In genomic region chr7:12706900-12707536, GRCh38 we compare ENCODE assay signal across 14 cellular contexts. TPM values are rescaled to one million over a fixed set of nuclear protein-coding genes. Genes with fewer than 3 reads are reported as not detected.
DNase-seq lines count a peak whose midpoint lies in the region; ATAC-seq, FAIRE-seq and TF ChIP-seq lines count a peak whose summit lies in the region.
"Had no signal": no experiment of that assay in that cellular context is flagged by ENCODE, and none has a peak within 500 bp of the region (broad histone marks: within the 10 kb centered on the region; RNA-seq: fewer than 3 reads in every experiment).

No MANE protein-coding gene starts in this region.

- H2BK20ac ChIP-seq in H1 (ENCODE audit: low read length): peak overlapping the region; percentile 64; the same call in 1 of the 2 replicates

- no peaks in the 10 kb centered on the region for H4K20me1 ChIP-seq in H1 (replicated peaks in 1 of 2; ENCODE audit: control insufficient read depth in 1 of 2, insufficient read depth in 2 of 2, low read length in 2 of 2)

- no peak overlapping the region for H3K27ac Mint-ChIP-seq in activated naive CD4-positive, alpha-beta T cell treated with anti-CD3 and anti-CD28 coated beads, Interleukin-2, amount 50 U/mL, for 72 hours
- H3K27ac Mint-ChIP-seq in T-helper 17 cell: no peak overlapping the region
- H3K27ac Mint-ChIP-seq: activated CD4-positive, alpha-beta T cell treated with anti-CD3 and anti-CD28 coated beads for 36 hours; endodermal cell had no signal

- FAIRE-seq in H1 (lab: Jason Lieb, UNC) (no peak), pancreas (lab: Jason Lieb, UNC) (peak; percentile 45)
- FAIRE-seq: islet of Langerhans had no signal

- no peak overlapping the region for H3K23ac ChIP-seq in H1 (ENCODE audit: insufficient read length)

- intact Hi-C loops in pancreas (cut with DNase I) (no loop called here), sciatic nerve (cut with DNase I) (no loop called here)

- CTCF ChIA-PET in H1 (lab: Charles Lee; ENCODE audit: partially characterized antibody): interaction anchor here (0.8 to 1.9 kb wide), 6 partner anchors 9 to 20 kb away, joined by 3 to 6 read pairs (median 4); no protein-coding TSS in a partner anchor

- TF ChIP-seq CTCF in H1 (IDR thresholded peaks at IDR 0.05; ENCODE audit: control extremely low read depth in 1 of 3, insufficient read depth in 1 of 3, low read depth in 1 of 3, low read length in 3 of 3): no peak
- TF ChIP-seq CTCF in pancreas (IDR thresholded peaks at IDR 0.05): no peak

- no peak overlapping the region for H3K9ac ChIP-seq in H1 (replicated peaks in 1 of 4; ENCODE audit: extremely low read depth in 1 of 4, low read depth in 3 of 4, low read length in 3 of 4)
- H3K9ac ChIP-seq: parathyroid adenoma had no signal

- ATAC-seq in pancreas (peak in 1 of 4 donors; percentile 29), HG02981 (IDR thresholded peaks at IDR 0.05; ENCODE audit: unreplicated experiment) (no peak), sciatic nerve (no peak), T-helper 17 cell (no peak)
- no peak for ATAC-seq in activated naive CD4-positive, alpha-beta T cell treated with anti-CD3 and anti-CD28 coated beads, Interleukin-2, amount 50 U/mL, for 72 hours
- ATAC-seq: activated CD4-positive, alpha-beta T cell treated with anti-CD3 and anti-CD28 coated beads for 36 hours had no signal

- H3K36me3 Mint-ChIP-seq in activated naive CD4-positive, alpha-beta T cell treated with anti-CD3 and anti-CD28 coated beads, Interleukin-2, amount 50 U/mL, for 72 hours: no peaks in the 10 kb centered on the region
- H3K36me3 Mint-ChIP-seq in T-helper 17 cell (ENCODE audit: low read depth): no peaks in the 10 kb centered on the region

- H3K27me3 ChIP-seq in H1 (replicated peaks in 1 of 4; ENCODE audit: control insufficient read depth in 3 of 4, extremely low read depth in 1 of 4, insufficient read depth in 3 of 4, low read length in 3 of 4) (no peaks in the 10 kb centered on the region), pancreas (no peaks in the 10 kb centered on the region)

- H4K8ac ChIP-seq in H1 (ENCODE audit: extremely low read depth, insufficient read depth, low read length): no peak overlapping the region

- H2AFZ ChIP-seq in H1 (ENCODE audit: low read length): no peak overlapping the region
- H2AFZ ChIP-seq: parathyroid adenoma had no signal

- no peaks in the 10 kb centered on the region for H3K23me2 ChIP-seq in H1 (ENCODE audit: low read depth, low read length)

- H3K36me3 ChIP-seq in H1 (ENCODE audit: control insufficient read depth in 2 of 4, insufficient read depth in 4 of 4, low read length in 3 of 4): no peaks in the 10 kb centered on the region
- no peaks in the 10 kb centered on the region for H3K36me3 ChIP-seq in pancreas

- H3K27ac ChIP-seq in H1 (ENCODE audit: low read depth, low read length): no peak overlapping the region
- no peak overlapping the region for H3K27ac ChIP-seq in pancreas
- H3K27ac ChIP-seq: parathyroid adenoma had no signal

- peaks cover 3% of the 10 kb centered on the region for H3K4me1 Mint-ChIP-seq in T-helper 17 cell
- H3K4me1 Mint-ChIP-seq: activated CD4-positive, alpha-beta T cell treated with anti-CD3 and anti-CD28 coated beads for 36 hours; endodermal cell had no signal

- H2AK5ac ChIP-seq in H1 (ENCODE audit: low read depth, low read length): no peak overlapping the region

- H3K4me2 ChIP-seq in H1 (ENCODE audit: insufficient read depth in 1 of 2, low read depth in 2 of 2, low read length in 2 of 2): no peak overlapping the region

- H3K79me2 ChIP-seq in H1 (ENCODE audit: control insufficient read depth in 1 of 2, insufficient read depth in 2 of 2, low read length in 2 of 2): no peaks in the 10 kb centered on the region
- H3K79me2 ChIP-seq: parathyroid adenoma had no signal

- H3K4me3 ChIP-seq in H1 (ENCODE audit: extremely low read depth in 1 of 4, insufficient read depth in 2 of 4, low read depth in 3 of 4, low read length in 4 of 4): no peak overlapping the region
- H3K4me3 ChIP-seq in pancreas: no peak overlapping the region

- POLR2A ChIA-PET in H1 (lab: Charles Lee; ENCODE audit: partially characterized antibody): no interaction called here

- DNase-seq in H4 (ENCODE audit: low spot score) (peak; percentile 67), NCI-H345 (lab: John Stamatoyannopoulos, UW) (peak; percentile 82), H1 (ENCODE audit: low read depth in 1 of 2, low spot score in 2 of 2) (no peak), pancreas (no peak), sciatic nerve (ENCODE audit: low spot score) (no peak), T-helper 17 cell (no peak)
- DNase-seq in activated naive CD4-positive, alpha-beta T cell treated with anti-CD3 and anti-CD28 coated beads, Interleukin-2, amount 50 U/mL, for 72 hours (ENCODE audit: low spot score in 2 of 2): no peak
- DNase-seq: activated CD4-positive, alpha-beta T cell treated with anti-CD3 and anti-CD28 coated beads for 36 hours; Caco-2; endodermal cell; SHP77 treated with DMSO at 0.1 percent for 48 hours had no signal

- no peak overlapping the region for H3K4ac ChIP-seq in H1 (replicated peaks; ENCODE audit: insufficient read length, low read depth, low read length)

- peaks cover 0 to 5% (median 0%) of the 10 kb centered on the region in 4 experiments; a peak in 2 of 7 replicates for H3K4me1 ChIP-seq in H1 (replicated peaks in 1 of 4; ENCODE audit: control insufficient read depth in 3 of 4, insufficient read depth in 4 of 4, low read length in 3 of 4)
- H3K4me1 ChIP-seq in pancreas: no peaks in the 10 kb centered on the region
- H3K4me1 ChIP-seq: parathyroid adenoma had no signal

- H2BK5ac ChIP-seq in H1 (ENCODE audit: low read depth, low read length): no peak overlapping the region

- H2BK12ac ChIP-seq in H1 (ENCODE audit: low read depth, low read length): no peak overlapping the region

- H3K27me3 Mint-ChIP-seq in T-helper 17 cell: no peaks in the 10 kb centered on the region
- H3K27me3 Mint-ChIP-seq: activated CD4-positive, alpha-beta T cell treated with anti-CD3 and anti-CD28 coated beads for 36 hours had no signal

- H3K18ac ChIP-seq in H1 (ENCODE audit: extremely low read depth, low read length): no peak overlapping the region

- no peak overlapping the region for H4K5ac ChIP-seq in H1 (ENCODE audit: insufficient read length, low read depth, low read length)

- no peak for TF ChIP-seq POLR2A in H1 (IDR thresholded peaks at IDR 0.05; ENCODE audit: control extremely low read depth in 1 of 2, low read depth in 2 of 2, low read length in 2 of 2)

- H3K79me1 ChIP-seq in H1 (ENCODE audit: low read depth, low read length): no peaks in the 10 kb centered on the region

- H3K14ac ChIP-seq in H1 (ENCODE audit: insufficient read length): no peak overlapping the region

- no peak for TF ChIP-seq RAD21 in H1 (IDR thresholded peaks at IDR 0.05 in 1 of 2, conservative IDR thresholded peaks at IDR 0.05 in 1 of 2; ENCODE audit: low read depth in 2 of 2, low read length in 2 of 2)

- no peak overlapping the region for H3K56ac ChIP-seq in H1 (replicated peaks; ENCODE audit: insufficient read length, low read depth, low read length)

- no peak overlapping the region for H3K4me3 Mint-ChIP-seq in T-helper 17 cell
- H3K4me3 Mint-ChIP-seq: activated CD4-positive, alpha-beta T cell treated with anti-CD3 and anti-CD28 coated beads for 36 hours; endodermal cell had no signal

- no peak for TF ChIP-seq EP300 in H1 (IDR thresholded peaks at IDR 0.05; ENCODE audit: borderline replicate concordance in 1 of 2, low read depth in 2 of 2, low read length in 2 of 2)

- no peak overlapping the region for H2BK15ac ChIP-seq in H1 (ENCODE audit: low read length)

- no peaks in the 10 kb centered on the region for H3K9me3 Mint-ChIP-seq in activated naive CD4-positive, alpha-beta T cell treated with anti-CD3 and anti-CD28 coated beads, Interleukin-2, amount 50 U/mL, for 72 hours

- H4K91ac ChIP-seq in H1 (replicated peaks; ENCODE audit: insufficient read length, low read length): no peak overlapping the region

- H3K9me3 ChIP-seq in H1 (ENCODE audit: insufficient read depth in 2 of 2, low read depth in 1 of 2, low read length in 1 of 2) (peaks cover 0 to 3% of the 10 kb centered on the region in 2 experiments; a peak in 1 of 4 replicates), pancreas (no peaks in the 10 kb centered on the region), T-helper 17 cell (ENCODE audit: control insufficient read depth, low read length, poor library complexity, severe bottlenecking) (no peaks in the 10 kb centered on the region)

- H2BK120ac ChIP-seq in H1 (replicated peaks; ENCODE audit: low read depth, low read length): no peak overlapping the region

TF ChIP-seq in H1, 55 proteins besides CTCF, POLR2A, EP300 and RAD21 (continues in another document):
- no peak for TF ChIP-seq SP1 (IDR thresholded peaks at IDR 0.05; ENCODE audit: low read depth, low read length)
- TF ChIP-seq TCF12 (IDR thresholded peaks at IDR 0.05; ENCODE audit: low read depth, low read length): no peak
- no peak for TF ChIP-seq MAX (IDR thresholded peaks at IDR 0.05)
- TF ChIP-seq CBX5 (IDR thresholded peaks at IDR 0.05; ENCODE audit: low read depth, low read length): no peak
- TF ChIP-seq, protein P1, sequence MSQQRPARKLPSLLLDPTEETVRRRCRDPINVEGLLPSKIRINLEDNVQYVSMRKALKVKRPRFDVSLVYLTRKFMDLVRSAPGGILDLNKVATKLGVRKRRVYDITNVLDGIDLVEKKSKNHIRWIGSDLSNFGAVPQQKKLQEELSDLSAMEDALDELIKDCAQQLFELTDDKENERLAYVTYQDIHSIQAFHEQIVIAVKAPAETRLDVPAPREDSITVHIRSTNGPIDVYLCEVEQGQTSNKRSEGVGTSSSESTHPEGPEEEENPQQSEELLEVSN (IDR thresholded peaks at IDR 0.05): no peak
- no peak for TF ChIP-seq RBBP5 (IDR thresholded peaks at IDR 0.05; ENCODE audit: borderline replicate concordance, low read depth, low read length)

RNA-seq across cellular contexts. Expression of gene ARL4A, which starts 19.6 kb away (rescaled TPM):
- 139 and 154 TPM in 2 replicates for total RNA-seq in H4 (2014; rRNA removed; shearing (Covaris generic))
- total RNA-seq in H1 (2021; fragmentation: NEBNext Ultra II Directional; extraction: Animal tissue kit (Norgen Biotek cat#: 25700)): 29.2 and 31.5 TPM in 2 replicates
- polyA plus RNA-seq in H1 (2011; rRNA removed) (7.2 and 14.5 TPM in 2 replicates), pancreas (1 to 10 TPM; 3.6 to 8.6 TPM)
- polyA plus RNA-seq in H1 (2011; cell fraction: cytosol; rRNA removed): 17.1 TPM
- 3.7 TPM for polyA plus RNA-seq in H1 (2011; cell fraction: nucleus; rRNA removed)
- 19.7 to 40.3 TPM (median 22.8 TPM) in 4 replicates for polyA plus RNA-seq in H1 (2012, experiment 1 of 2)
- polyA plus RNA-seq in H1 (2012, experiment 2 of 2): 5.4 TPM
- polyA plus RNA-seq in H1 (2013, experiment 1 of 2): 33.9 TPM
- polyA plus RNA-seq in H1 (2013, experiment 2 of 2): 34.8 TPM
- polyA minus RNA-seq in H1 (2011; rRNA and poly(A)+ RNA removed): 11.7 and 12.4 TPM in 2 replicates
- 11.4 TPM for polyA minus RNA-seq in H1 (2011; cell fraction: cytosol; rRNA and poly(A)+ RNA removed)
- 20.7 TPM for polyA minus RNA-seq in H1 (2011; cell fraction: nucleus; rRNA and poly(A)+ RNA removed)
- total RNA-seq in pancreas (1 to 10 TPM; 1.9 to 7.3 (median 4.2) TPM), sciatic nerve (21.2 TPM), T-helper 17 cell (100 to 1,000 TPM in 1 of 2 donors, 10 to 100 TPM in 1; 92.1 to 122 TPM)
- total RNA-seq in activated naive CD4-positive, alpha-beta T cell treated with anti-CD3 and anti-CD28 coated beads, Interleukin-2, amount 50 U/mL, for 72 hours: 10 to 100 TPM in 1 of 2 donors, 1 to 10 TPM in 1; 7.9 to 11.0 TPM

Comparison
In these comparisons a context has a peak if more than half of its experiments do, and no peak if none do; other contexts are left out.
1. DNase-seq: peak in H4 (single experiment) and NCI-H345 (single experiment); none in H1 (0 of 2), pancreas (0 of 6), sciatic nerve (single experiment), activated naive CD4-positive, alpha-beta T cell treated with anti-CD3 and anti-CD28 coated beads, Interleukin-2, amount 50 U/mL, for 72 hours (0 of 2) and T-helper 17 cell (0 of 3).